Comparison of ENCODE assay signal across 1 cellular context in genomic region chr17:29565643-29566472, GRCh38.
TF ChIP-seq lines count a peak whose summit lies in the region.

No MANE protein-coding gene starts in this region.

TF ChIP-seq in HepG2, 621 proteins besides CTCF, POLR2A, EP300 and RAD21 (continues in another document):
- no peak for TF ChIP-seq ZNF512 (CRISPR knock-in tag; IDR thresholded peaks at IDR 0.05)
- 0 out of 2 replicates have a peak, but pooled peaks have one; percentile 10 for TF ChIP-seq ZNF792 (CRISPR knock-in tag; IDR thresholded peaks at IDR 0.05)
- no peak for TF ChIP-seq TBL1XR1 (IDR thresholded peaks at IDR 0.05; ENCODE audit: borderline replicate concordance, low read length, partially characterized antibody)
- no peak for TF ChIP-seq SP140L (CRISPR knock-in tag; IDR thresholded peaks at IDR 0.05; ENCODE audit: borderline replicate concordance)
- TF ChIP-seq ZNF296 (CRISPR knock-in tag; conservative IDR thresholded peaks at IDR 0.05) = no peak
- no peak for TF ChIP-seq ZNF124 (CRISPR knock-in tag; IDR thresholded peaks at IDR 0.05)
- no peak for TF ChIP-seq NKX3-1 (CRISPR knock-in tag; IDR thresholded peaks at IDR 0.05)
- no peak for TF ChIP-seq CBX1 (IDR thresholded peaks at IDR 0.05; ENCODE audit: low read depth)
- TF ChIP-seq GLI4 (CRISPR knock-in tag; IDR thresholded peaks at IDR 0.05; ENCODE audit: borderline replicate concordance) = no peak
- TF ChIP-seq ZBTB10 (CRISPR knock-in tag; IDR thresholded peaks at IDR 0.05; ENCODE audit: borderline replicate concordance) = no peak; the same call in 1 of the 2 replicates
- TF ChIP-seq TFDP2 (CRISPR knock-in tag; IDR thresholded peaks at IDR 0.05) = no peak; the same call in 1 of the 2 replicates
- TF ChIP-seq FOXA1 (IDR thresholded peaks at IDR 0.05) = no peak
- 0 out of 2 replicates have a peak, but pooled peaks have one; percentile 9 for TF ChIP-seq FOXA1 (CRISPR knock-in tag; IDR thresholded peaks at IDR 0.05)
- TF ChIP-seq ZBTB4 (CRISPR knock-in tag; IDR thresholded peaks at IDR 0.05; ENCODE audit: borderline replicate concordance) = no peak
- no peak for TF ChIP-seq CEBPB (IDR thresholded peaks at IDR 0.05; ENCODE audit: borderline replicate concordance, low read depth, low read length)
- TF ChIP-seq NFKB2 (CRISPR knock-in tag; IDR thresholded peaks at IDR 0.05; ENCODE audit: borderline replicate concordance) = no peak
- TF ChIP-seq STAG1 (CRISPR knock-in tag; IDR thresholded peaks at IDR 0.05) = peak; percentile 27
- no peak for TF ChIP-seq FOSL1 (CRISPR knock-in tag; IDR thresholded peaks at IDR 0.05; ENCODE audit: borderline replicate concordance)
- no peak for TF ChIP-seq ATF5 (CRISPR knock-in tag; IDR thresholded peaks at IDR 0.05; ENCODE audit: low read depth)
- no peak for TF ChIP-seq FIP1L1 (IDR thresholded peaks at IDR 0.05; ENCODE audit: borderline replicate concordance, insufficient read depth, low read depth, low read length)
- TF ChIP-seq ZNF556 (CRISPR knock-in tag; IDR thresholded peaks at IDR 0.05; ENCODE audit: borderline replicate concordance) = no peak
- no peak for TF ChIP-seq U2AF2 (IDR thresholded peaks at IDR 0.05; ENCODE audit: low read depth, low read length)
- peak; percentile 9 for TF ChIP-seq ASH2L (IDR thresholded peaks at IDR 0.05; ENCODE audit: insufficient read length, low read depth, low read length)
- TF ChIP-seq ZNF678 (CRISPR knock-in tag; IDR thresholded peaks at IDR 0.05) = no peak; the same call in 1 of the 2 replicates
- no peak for TF ChIP-seq ZNF576 (CRISPR knock-in tag; IDR thresholded peaks at IDR 0.05)
- no peak for TF ChIP-seq MZF1 (CRISPR knock-in tag; IDR thresholded peaks at IDR 0.05; ENCODE audit: borderline replicate concordance)
- TF ChIP-seq SP1 (IDR thresholded peaks at IDR 0.05) = no peak
- no peak for TF ChIP-seq SP1 (CRISPR knock-in tag; IDR thresholded peaks at IDR 0.05)
- TF ChIP-seq ZNF768 (CRISPR knock-in tag; IDR thresholded peaks at IDR 0.05) = 0 out of 2 replicates have a peak, but pooled peaks have one; percentile 12
- 0 out of 2 replicates have a peak, but pooled peaks have one; percentile 31 for TF ChIP-seq HOXA3 (CRISPR knock-in tag; IDR thresholded peaks at IDR 0.05)
- no peak; the same call in 1 of the 2 replicates for TF ChIP-seq KIAA2018 (CRISPR knock-in tag; IDR thresholded peaks at IDR 0.05; ENCODE audit: borderline replicate concordance)
- peak; percentile 19; the same call in 1 of the 2 replicates for TF ChIP-seq GMEB1 (CRISPR knock-in tag; IDR thresholded peaks at IDR 0.05; ENCODE audit: borderline replicate concordance)
- no peak for TF ChIP-seq NCOA2 (CRISPR knock-in tag; IDR thresholded peaks at IDR 0.05)
- no peak for TF ChIP-seq AKAP8 (CRISPR knock-in tag; IDR thresholded peaks at IDR 0.05)
- TF ChIP-seq KMT2B (CRISPR knock-in tag; IDR thresholded peaks at IDR 0.05) = no peak
- TF ChIP-seq ZNF451 (CRISPR knock-in tag; IDR thresholded peaks at IDR 0.05) = 0 out of 2 replicates have a peak, but pooled peaks have one; percentile 32
- TF ChIP-seq POGK (CRISPR knock-in tag; conservative IDR thresholded peaks at IDR 0.05) = peak; percentile 53; the same call in 1 of the 2 replicates
- no peak for TF ChIP-seq MIXL1 (CRISPR knock-in tag; IDR thresholded peaks at IDR 0.05)
